22 cellular contexts compared by ENCODE assay signal in the genomic region with DNA sequence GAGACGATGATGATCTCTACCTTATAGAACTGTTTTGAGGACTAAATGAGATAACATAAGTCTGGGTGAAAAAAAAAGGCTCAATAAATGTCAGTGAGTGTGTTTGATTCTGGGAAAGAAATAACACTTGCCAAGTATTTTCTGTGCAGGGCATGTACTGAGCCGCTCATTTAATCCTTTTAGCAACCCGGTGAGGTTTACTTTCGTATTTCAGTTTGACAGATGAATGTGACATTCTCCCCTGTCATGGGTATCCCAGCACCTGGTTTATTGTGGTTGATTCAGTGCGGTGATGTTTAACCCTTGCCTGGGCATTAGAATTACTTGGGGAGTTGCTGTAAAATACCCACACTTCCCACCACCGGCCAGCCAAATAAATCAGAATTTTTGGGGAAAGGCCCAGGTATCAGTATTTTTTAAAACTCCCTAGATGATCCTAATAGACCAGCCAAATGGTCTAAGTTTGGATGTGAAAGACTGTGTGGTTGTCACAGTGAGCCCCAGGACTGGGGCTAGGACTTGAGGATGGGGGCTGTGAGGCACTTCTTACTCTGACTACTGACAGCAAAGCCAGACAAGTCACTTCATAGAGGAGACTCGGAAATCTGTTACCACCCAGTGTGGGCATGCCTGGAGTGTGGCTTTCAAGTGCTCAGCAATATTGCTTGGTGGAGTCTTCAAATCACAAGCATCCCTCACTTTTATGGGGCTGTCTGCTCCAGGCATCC.
DNase-seq lines count a peak whose midpoint lies in the region; ATAC-seq, FAIRE-seq and TF ChIP-seq lines count a peak whose summit lies in the region.
"Had no signal": no experiment of that assay in that cellular context is flagged by ENCODE, and none has a peak within 500 bp of the region (broad histone marks: within the 10 kb centered on the region; RNA-seq: fewer than 3 reads in every experiment).

No MANE protein-coding gene starts in this region.

- DNase-seq in stimulated activated CD4-positive, alpha-beta T cell treated with anti-CD3 and anti-CD28 coated beads, Interleukin-4, amount 100 ng/mL, for 24 hours, result peak; percentile 14
- DNase-seq in stimulated activated CD4-positive, alpha-beta T cell treated with anti-CD3 and anti-CD28 coated beads, Interleukin-2, amount 100 ng/mL, for 48 hours, result no peak
- DNase-seq in RWPE2 (ENCODE audit: low spot score) (no peak), keratinocyte (ENCODE audit: low read depth, low spot score) (no peak), NK-92 (lab: John Stamatoyannopoulos, UW; ENCODE audit: unreplicated experiment) (no peak), HepG2 (ENCODE audit: low spot score) (no peak), SK-N-SH (no peak)
- DNase-seq: activated CD8-positive, alpha-beta memory T cell treated with anti-CD3 and anti-CD28 coated beads, Interleukin-2, amount 50 U/mL, for 48 hours; adrenal gland; BE2C; central memory CD4-positive, alpha-beta T cell; effector memory CD4-positive, alpha-beta T cell; foreskin melanocyte; GM23248; naive B cell; NCI-H1436; NCI-H524; psoas muscle; substantia nigra had no signal

- no TSS peak for BruUV-seq in HepG2 (replicated peaks; lab: Mats Ljungman, UMichigan)

- 12% methylated on average over 7 of the region's 7 CpGs for WGBS in HepG2 (ENCODE audit: low lambda C conversion rate)
- 64% methylated on average over 7 of the region's 7 CpGs for WGBS in SK-N-SH (ENCODE audit: low lambda C conversion rate)

- H3K4me2 ChIP-seq in keratinocyte (ENCODE audit: control insufficient read depth, extremely low read depth, insufficient read depth, low read depth, low read length) (no peak overlapping the region), HepG2 (ENCODE audit: low read depth, low read length) (no peak overlapping the region), SK-N-SH (no peak overlapping the region)

- H3K9ac ChIP-seq in keratinocyte (ENCODE audit: control insufficient read depth, extremely low read depth, insufficient read depth, low read length) (no peak overlapping the region), HepG2 (ENCODE audit: insufficient read depth, low read depth, low read length) (no peak overlapping the region), SK-N-SH (no peak overlapping the region)
- H3K9ac ChIP-seq: GM23248 had no signal

- no peak for TF ChIP-seq RAD21 in HepG2 (CRISPR knock-in tag; IDR thresholded peaks at IDR 0.05)
- no peak for TF ChIP-seq RAD21 in SK-N-SH (IDR thresholded peaks at IDR 0.05; ENCODE audit: low read length)

- peak; percentile 17 for FAIRE-seq in keratinocyte (lab: Jason Lieb, UNC)
- FAIRE-seq in HepG2 (lab: Jason Lieb, UNC), result no peak
- FAIRE-seq: TTC549 had no signal

- H3K9me1 ChIP-seq in keratinocyte (ENCODE audit: control insufficient read depth, extremely low read depth, insufficient read depth, low read length), result no peaks in the 10 kb centered on the region

- H3K27me3 ChIP-seq in RWPE2 (ENCODE audit: insufficient read depth, poor library complexity, severe bottlenecking), result no peaks in the 10 kb centered on the region
- peaks cover 4% of the 10 kb centered on the region for H3K27me3 ChIP-seq in keratinocyte (ENCODE audit: control insufficient read depth, extremely low read depth, insufficient read depth, low read length)
- H3K27me3 ChIP-seq in HepG2 (ENCODE audit: control insufficient read depth in 1 of 2, insufficient read depth in 2 of 2, low read length in 2 of 2), result peaks cover 6 to 44% of the 10 kb centered on the region in 2 experiments
- H3K27me3 ChIP-seq in SK-N-SH (ENCODE audit: insufficient read depth), result no peaks in the 10 kb centered on the region
- H3K27me3 ChIP-seq: adrenal gland, BE2C had no signal

- H2AFZ ChIP-seq in keratinocyte (ENCODE audit: control insufficient read depth, low read length) (no peak overlapping the region), HepG2 (ENCODE audit: low read length) (no peak overlapping the region), SK-N-SH (ENCODE audit: low read depth) (no peak overlapping the region)
- H2AFZ ChIP-seq: GM23248 had no signal

- H3K9me3 ChIP-seq in RWPE2 (ENCODE audit: severe bottlenecking) (no peaks in the 10 kb centered on the region), keratinocyte (ENCODE audit: control insufficient read depth, low read depth, low read length) (no peaks in the 10 kb centered on the region), HepG2 (ENCODE audit: low read length) (no peaks in the 10 kb centered on the region), SK-N-SH (no peaks in the 10 kb centered on the region)
- H3K9me3 ChIP-seq: adrenal gland, BE2C, psoas muscle had no signal

- H4K20me1 ChIP-seq in keratinocyte (ENCODE audit: control insufficient read depth, extremely low read depth, insufficient read depth, low read length), result no peaks in the 10 kb centered on the region
- H4K20me1 ChIP-seq in HepG2 (ENCODE audit: insufficient read depth, low read length), result no peaks in the 10 kb centered on the region
- H4K20me1 ChIP-seq in SK-N-SH (ENCODE audit: insufficient read depth), result no peaks in the 10 kb centered on the region

- TF ChIP-seq EP300 in HepG2 (IDR thresholded peaks at IDR 0.05; ENCODE audit: low read depth in 2 of 2, low read length in 2 of 2) (no peak), HepG2 (CRISPR knock-in tag; IDR thresholded peaks at IDR 0.05; ENCODE audit: borderline replicate concordance) (no peak), SK-N-SH (IDR thresholded peaks at IDR 0.05; ENCODE audit: borderline replicate concordance in 1 of 2, low read depth in 1 of 2, low read length in 1 of 2) (no peak)

- POLR2A ChIA-PET in HepG2 (lab: Yijun Ruan, JAX) (no interaction called here), SK-N-SH (lab: Yijun Ruan, JAX) (no interaction called here)

- H3K36me3 ChIP-seq in RWPE2 (ENCODE audit: low read depth), result no peaks in the 10 kb centered on the region
- H3K36me3 ChIP-seq in keratinocyte (ENCODE audit: control insufficient read depth in 2 of 2, extremely low read depth in 1 of 2, insufficient read depth in 2 of 2, low read length in 2 of 2), result no peaks in the 10 kb centered on the region
- no peaks in the 10 kb centered on the region for H3K36me3 ChIP-seq in HepG2 (replicated peaks in 1 of 2; ENCODE audit: control insufficient read depth in 1 of 2, insufficient read depth in 2 of 2, low read length in 2 of 2)
- H3K36me3 ChIP-seq in SK-N-SH (replicated peaks in 1 of 2; ENCODE audit: control insufficient read depth in 1 of 2, insufficient read depth in 2 of 2, low read length in 1 of 2), result no peaks in the 10 kb centered on the region
- H3K36me3 ChIP-seq: adrenal gland, BE2C had no signal

- H3K79me2 ChIP-seq in keratinocyte (ENCODE audit: control insufficient read depth, insufficient read depth, low read length), result no peaks in the 10 kb centered on the region
- H3K79me2 ChIP-seq in HepG2 (ENCODE audit: insufficient read depth, low read length), result no peaks in the 10 kb centered on the region
- no peaks in the 10 kb centered on the region for H3K79me2 ChIP-seq in SK-N-SH (ENCODE audit: insufficient read depth)

- H3F3A ChIP-seq in SK-N-SH (replicated peaks; ENCODE audit: insufficient read depth), result no peaks in the 10 kb centered on the region

- H3K4me1 ChIP-seq in RWPE2 (ENCODE audit: insufficient read depth, poor library complexity, severe bottlenecking) (peaks cover 25% of the 10 kb centered on the region), keratinocyte (ENCODE audit: control insufficient read depth, extremely low read depth, insufficient read depth, low read length) (peaks cover 23% of the 10 kb centered on the region), HepG2 (ENCODE audit: insufficient read depth, low read length) (no peaks in the 10 kb centered on the region), SK-N-SH (ENCODE audit: control insufficient read depth in 1 of 2, insufficient read depth in 2 of 2, low read depth in 1 of 2, low read length in 1 of 2) (peaks cover 15 to 49% of the 10 kb centered on the region in 2 experiments; a peak in 3 of 4 replicates)
- H3K4me1 ChIP-seq: adrenal gland, psoas muscle had no signal

- CTCF ChIA-PET in HepG2 (lab: Yijun Ruan, JAX; ENCODE audit: low intra/inter-chr PET ratio, low total read pairs) (no interaction called here), SK-N-SH (lab: Yijun Ruan, JAX) (interaction anchor here (1.8 kb wide), 1 partner anchor 65 kb away, joined by 4 read pairs; no protein-coding TSS in a partner anchor)

- TF ChIP-seq CTCF in RWPE2 (IDR thresholded peaks at IDR 0.05; ENCODE audit: poor library complexity, severe bottlenecking) (no peak), keratinocyte (optimal IDR thresholded peaks at IDR 0.05 in 1 of 3, IDR thresholded peaks at IDR 0.05 in 1 of 3, conservative IDR thresholded peaks at IDR 0.05 in 1 of 3; ENCODE audit: extremely low read depth in 1 of 3, insufficient read depth in 2 of 3, low read length in 3 of 3) (no peak), HepG2 (CRISPR knock-in tag; IDR thresholded peaks at IDR 0.05) (no peak), SK-N-SH (IDR thresholded peaks at IDR 0.05) (no peak)

- dilution Hi-C loops in keratinocyte (cut with MboI; ENCODE audit: extremely low pct_ligation_motif_present, low sequenced_read_pairs), result no loop called here

- intact Hi-C loops in HepG2 (cut with micrococcal nuclease; ENCODE audit: unreplicated experiment), result no loop called here

- in situ Hi-C loops in HepG2 (cut with HindIII; ENCODE audit: extremely low pct_ligation_motif_present, low pct_unique_long_range_greater_than_20kb), result no loop called here

- H3K4me3 ChIP-seq in RWPE2 (ENCODE audit: severe bottlenecking), result no peak overlapping the region
- H3K4me3 ChIP-seq in keratinocyte (ENCODE audit: control insufficient read depth in 2 of 3, extremely low read depth in 1 of 3, insufficient read depth in 2 of 3, low read depth in 1 of 3, low read length in 3 of 3), result no peak overlapping the region
- H3K4me3 ChIP-seq in HepG2 (replicated peaks in 1 of 3; ENCODE audit: insufficient read depth in 1 of 3, low read depth in 2 of 3, low read length in 3 of 3), result no peak overlapping the region
- H3K4me3 ChIP-seq in SK-N-SH (ENCODE audit: low read depth in 2 of 2, low read length in 1 of 2), result no peak overlapping the region
- H3K4me3 ChIP-seq: adrenal gland, GM23248, psoas muscle had no signal

- no peak for TF ChIP-seq POLR2A in HepG2 (IDR thresholded peaks at IDR 0.05; ENCODE audit: insufficient read depth in 1 of 2, low read depth in 2 of 2, low read length in 2 of 2)

- no peaks in the 10 kb centered on the region for H3K9me2 ChIP-seq in SK-N-SH

- H3K27ac ChIP-seq in RWPE2 (ENCODE audit: poor library complexity, severe bottlenecking) (peak overlapping the region; percentile 35), keratinocyte (ENCODE audit: control insufficient read depth, insufficient read depth, low read length) (no peak overlapping the region), HepG2 (ENCODE audit: extremely low read length, insufficient read depth, low read length) (no peak overlapping the region), SK-N-SH (ENCODE audit: low read depth in 2 of 2, low read length in 1 of 2) (no peak overlapping the region; a peak in 1 of 4 replicates)
- H3K27ac ChIP-seq: GM23248, psoas muscle had no signal

- ATAC-seq in RWPE2 (ENCODE audit: low read depth), result no peak
- no peak for ATAC-seq in HG03378 (IDR thresholded peaks at IDR 0.05; ENCODE audit: unreplicated experiment)
- ATAC-seq in HepG2, result no peak
- ATAC-seq: psoas muscle, SK-N-SH treated with all-trans-retinoic acid at 6 μM for 48 hours had no signal

TF ChIP-seq in SK-N-SH, 30 proteins besides CTCF, POLR2A, EP300 and RAD21 (continues in another document):
- no peak for TF ChIP-seq RXRA (IDR thresholded peaks at IDR 0.05; ENCODE audit: borderline replicate concordance, low read depth)
